Comparison of ENCODE assay signal across 29 cellular contexts in the genomic region with DNA sequence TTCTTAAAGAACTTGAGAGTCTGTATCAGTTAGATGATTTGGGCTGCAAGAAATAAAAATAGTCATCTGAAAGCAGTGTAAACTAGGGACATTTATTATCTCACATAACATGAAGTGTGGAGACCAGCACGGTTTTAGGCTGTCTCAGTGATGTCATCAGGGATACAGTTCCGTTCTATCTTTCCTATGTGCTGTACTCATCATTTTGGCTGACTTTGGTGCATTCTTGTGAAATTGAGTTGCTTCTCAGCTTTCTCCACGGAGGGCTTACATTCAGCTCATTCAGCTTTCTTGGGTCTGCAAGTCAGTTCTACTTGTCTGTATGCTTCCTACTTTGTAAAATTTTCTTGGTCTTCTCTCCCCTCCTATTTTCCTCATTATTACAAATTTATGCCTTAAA.
"Had no signal": no experiment of that assay in that cellular context is flagged by ENCODE, and none has a peak within 500 bp of the region (broad histone marks: within the 10 kb centered on the region; RNA-seq: fewer than 3 reads in every experiment).

No MANE protein-coding gene starts in this region.

- ATAC-seq: activated CD8-positive, alpha-beta T cell treated with anti-CD3 and anti-CD28 coated beads for 36 hours; activated T-cell treated with anti-CD3 and anti-CD28 coated beads, Interleukin-2, amount 50 U/mL, for 72 hours; activated T-helper 17 cell treated with anti-CD3 and anti-CD28 coated beads, Interleukin-2, amount 50 U/mL, for 72 hours; body of pancreas; PC-3 had no signal

- H3K27ac ChIP-seq: adrenal gland, body of pancreas, breast epithelium, Peyer's patch had no signal

- H3K4me1 ChIP-seq: adrenal gland, body of pancreas, breast epithelium, Peyer's patch had no signal

- H3K4me1 Mint-ChIP-seq: activated CD4-positive, alpha-beta T cell treated with anti-CD3 and anti-CD28 coated beads, Interleukin-2, amount 10 ng/mL, durations not matched to agents 24 days and 14 days; activated naive CD4-positive, alpha-beta T cell treated with anti-CD3 and anti-CD28 coated beads, Interleukin-2, amount 50 U/mL, for 24 hours; activated T-helper 17 cell treated with anti-CD3 and anti-CD28 coated beads, Interleukin-2, amount 50 U/mL, for 72 hours had no signal

- H3K36me3 ChIP-seq: adrenal gland, breast epithelium, MG63, Peyer's patch had no signal

- H3K27me3 ChIP-seq: adrenal gland, body of pancreas, breast epithelium, MG63, Peyer's patch had no signal

- H3K4me3 Mint-ChIP-seq: activated CD4-positive, alpha-beta T cell treated with anti-CD3 and anti-CD28 coated beads, Interleukin-2, amount 10 ng/mL, durations not matched to agents 24 days and 14 days; activated CD8-positive, alpha-beta T cell treated with anti-CD3 and anti-CD28 coated beads for 36 hours; activated naive CD4-positive, alpha-beta T cell treated with anti-CD3 and anti-CD28 coated beads, Interleukin-2, amount 50 U/mL, for 24 hours; activated T-cell treated with anti-CD3 and anti-CD28 coated beads, Interleukin-2, amount 50 U/mL, for 72 hours; activated T-helper 17 cell treated with anti-CD3 and anti-CD28 coated beads, Interleukin-2, amount 50 U/mL, for 72 hours had no signal

- DNase-seq: activated CD4-positive, alpha-beta T cell treated with anti-CD3 and anti-CD28 coated beads, Interleukin-2, amount 10 ng/mL, durations not matched to agents 24 days and 14 days; activated CD4-positive, alpha-beta T cell treated with anti-CD3 and anti-CD28 coated beads, Interleukin-2, amount 50 U/mL, for 4 hours; activated CD8-positive, alpha-beta T cell treated with anti-CD3 and anti-CD28 coated beads for 36 hours; activated effector memory CD4-positive, alpha-beta T cell treated with anti-CD3 and anti-CD28 coated beads, Interleukin-2, amount 50 U/mL, for 16 hours; activated naive CD4-positive, alpha-beta T cell treated with Interleukin-2 at 50 U/mL for 16 hours; activated T-cell treated with anti-CD3 and anti-CD28 coated beads, Interleukin-2, amount 50 U/mL, for 1 hour; activated T-cell treated with anti-CD3 and anti-CD28 coated beads, Interleukin-2, amount 50 U/mL, for 72 hours; adrenal gland; body of pancreas; caudate nucleus; cerebellar nuclear complex; Karpas-422; MG63; NCI-H1092; NCI-H1436 treated with DMSO at 0.1 percent for 48 hours; NCI-H1694 treated with DMSO at 0.1 percent for 48 hours; NCI-H2029; NCI-H345; NCI-H526; NCI-H748 treated with DMSO at 0.1 percent for 48 hours; NK-92 treated with Interleukin-12 subunit alpha and Interleukin-12 subunit beta, amount 100 ng/mL, for 24 hours; PC-3; Peyer's patch; RPMI8226; SIG-M5; T1000 had no signal

- H3K27me3 Mint-ChIP-seq: activated CD4-positive, alpha-beta T cell treated with anti-CD3 and anti-CD28 coated beads, Interleukin-2, amount 10 ng/mL, durations not matched to agents 24 days and 14 days; activated CD8-positive, alpha-beta T cell treated with anti-CD3 and anti-CD28 coated beads for 36 hours; activated naive CD4-positive, alpha-beta T cell treated with anti-CD3 and anti-CD28 coated beads, Interleukin-2, amount 50 U/mL, for 24 hours; activated T-helper 17 cell treated with anti-CD3 and anti-CD28 coated beads, Interleukin-2, amount 50 U/mL, for 72 hours had no signal

- H3K9me3 ChIP-seq: adrenal gland, body of pancreas, breast epithelium, MG63, Peyer's patch had no signal

- H3K9me3 Mint-ChIP-seq: activated CD4-positive, alpha-beta T cell treated with anti-CD3 and anti-CD28 coated beads, Interleukin-2, amount 10 ng/mL, durations not matched to agents 24 days and 14 days; activated CD8-positive, alpha-beta T cell treated with anti-CD3 and anti-CD28 coated beads for 36 hours; activated naive CD4-positive, alpha-beta T cell treated with anti-CD3 and anti-CD28 coated beads, Interleukin-2, amount 50 U/mL, for 24 hours; activated T-cell treated with anti-CD3 and anti-CD28 coated beads, Interleukin-2, amount 50 U/mL, for 72 hours had no signal

- H3K27ac Mint-ChIP-seq: activated CD4-positive, alpha-beta T cell treated with anti-CD3 and anti-CD28 coated beads, Interleukin-2, amount 10 ng/mL, durations not matched to agents 24 days and 14 days; activated CD8-positive, alpha-beta T cell treated with anti-CD3 and anti-CD28 coated beads for 36 hours; activated naive CD4-positive, alpha-beta T cell treated with anti-CD3 and anti-CD28 coated beads, Interleukin-2, amount 50 U/mL, for 24 hours; activated T-cell treated with anti-CD3 and anti-CD28 coated beads, Interleukin-2, amount 50 U/mL, for 72 hours; activated T-helper 17 cell treated with anti-CD3 and anti-CD28 coated beads, Interleukin-2, amount 50 U/mL, for 72 hours had no signal

- H3K4me3 ChIP-seq: adrenal gland, body of pancreas, breast epithelium, MG63, Peyer's patch had no signal
